ENCODE assay signal across 2 cellular contexts in the genomic region with DNA sequence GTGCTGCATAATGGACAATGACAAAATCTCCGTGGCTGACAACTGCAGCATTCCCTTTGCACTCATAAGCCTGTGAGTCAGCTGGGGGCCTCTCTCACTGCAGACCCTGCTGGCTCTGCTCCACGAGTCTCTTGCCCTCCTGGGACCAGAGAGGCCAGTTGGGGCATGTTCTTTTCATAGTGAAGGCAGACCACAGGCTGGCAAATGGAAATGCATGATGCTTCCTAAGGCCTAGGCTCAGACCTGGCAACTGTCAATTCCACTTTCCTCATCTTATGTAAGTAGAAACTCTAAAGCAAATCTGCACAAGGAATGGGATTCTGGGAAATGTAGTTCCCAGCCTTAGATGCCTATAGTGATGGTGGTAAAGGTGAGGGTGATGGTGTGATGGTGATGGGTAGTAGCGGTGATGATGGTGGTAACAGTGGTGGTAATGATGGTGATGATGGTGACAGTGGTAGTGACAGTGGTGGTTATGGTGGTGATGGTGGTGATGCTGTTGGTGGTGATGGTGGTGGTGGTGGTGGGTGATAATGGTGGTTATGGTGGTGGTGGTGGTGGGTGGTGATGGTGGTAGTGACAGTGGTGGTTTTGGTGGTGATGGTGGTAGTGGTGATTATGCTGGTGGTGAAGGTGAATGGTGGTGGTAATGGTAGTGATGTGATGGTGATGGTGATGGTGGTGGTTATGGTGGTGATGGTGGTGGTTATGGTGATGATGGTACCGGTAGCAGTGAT.
TF ChIP-seq lines count a peak whose summit lies in the region.

No MANE protein-coding gene starts in this region.

TF ChIP-seq in IMR-90, 13 proteins besides CTCF, POLR2A, EP300 and RAD21 (continued from another document):
- TF ChIP-seq CEBPB (IDR thresholded peaks at IDR 0.05; ENCODE audit: low read depth, low read length) (no peak), BHLHE40 (IDR thresholded peaks at IDR 0.05; ENCODE audit: low read depth, low read length) (no peak), MAFK (IDR thresholded peaks at IDR 0.05; ENCODE audit: low read depth, low read length) (no peak), NFE2L2 (IDR thresholded peaks at IDR 0.05; ENCODE audit: low read depth, low read length) (no peak), RCOR1 (IDR thresholded peaks at IDR 0.05; ENCODE audit: insufficient replicate concordance, low read length) (no peak), RFX5 (IDR thresholded peaks at IDR 0.05; ENCODE audit: low read depth, low read length) (no peak), MXI1 (IDR thresholded peaks at IDR 0.05; ENCODE audit: borderline replicate concordance, low read depth, low read length) (no peak)
- TF ChIP-seq, protein P1, sequence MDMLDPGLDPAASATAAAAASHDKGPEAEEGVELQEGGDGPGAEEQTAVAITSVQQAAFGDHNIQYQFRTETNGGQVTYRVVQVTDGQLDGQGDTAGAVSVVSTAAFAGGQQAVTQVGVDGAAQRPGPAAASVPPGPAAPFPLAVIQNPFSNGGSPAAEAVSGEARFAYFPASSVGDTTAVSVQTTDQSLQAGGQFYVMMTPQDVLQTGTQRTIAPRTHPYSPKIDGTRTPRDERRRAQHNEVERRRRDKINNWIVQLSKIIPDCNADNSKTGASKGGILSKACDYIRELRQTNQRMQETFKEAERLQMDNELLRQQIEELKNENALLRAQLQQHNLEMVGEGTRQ (IDR thresholded peaks at IDR 0.05; ENCODE audit: low read depth, low read length), result no peak
TF ChIP-seq in IMR-90: peak in this region for 0.

TF ChIP-seq in SK-N-SH treated with all-trans-retinoic acid at 6 μM for 48 hours, 23 proteins besides CTCF, POLR2A, EP300 and RAD21 (continued from another document):
- TF ChIP-seq, protein P2, sequence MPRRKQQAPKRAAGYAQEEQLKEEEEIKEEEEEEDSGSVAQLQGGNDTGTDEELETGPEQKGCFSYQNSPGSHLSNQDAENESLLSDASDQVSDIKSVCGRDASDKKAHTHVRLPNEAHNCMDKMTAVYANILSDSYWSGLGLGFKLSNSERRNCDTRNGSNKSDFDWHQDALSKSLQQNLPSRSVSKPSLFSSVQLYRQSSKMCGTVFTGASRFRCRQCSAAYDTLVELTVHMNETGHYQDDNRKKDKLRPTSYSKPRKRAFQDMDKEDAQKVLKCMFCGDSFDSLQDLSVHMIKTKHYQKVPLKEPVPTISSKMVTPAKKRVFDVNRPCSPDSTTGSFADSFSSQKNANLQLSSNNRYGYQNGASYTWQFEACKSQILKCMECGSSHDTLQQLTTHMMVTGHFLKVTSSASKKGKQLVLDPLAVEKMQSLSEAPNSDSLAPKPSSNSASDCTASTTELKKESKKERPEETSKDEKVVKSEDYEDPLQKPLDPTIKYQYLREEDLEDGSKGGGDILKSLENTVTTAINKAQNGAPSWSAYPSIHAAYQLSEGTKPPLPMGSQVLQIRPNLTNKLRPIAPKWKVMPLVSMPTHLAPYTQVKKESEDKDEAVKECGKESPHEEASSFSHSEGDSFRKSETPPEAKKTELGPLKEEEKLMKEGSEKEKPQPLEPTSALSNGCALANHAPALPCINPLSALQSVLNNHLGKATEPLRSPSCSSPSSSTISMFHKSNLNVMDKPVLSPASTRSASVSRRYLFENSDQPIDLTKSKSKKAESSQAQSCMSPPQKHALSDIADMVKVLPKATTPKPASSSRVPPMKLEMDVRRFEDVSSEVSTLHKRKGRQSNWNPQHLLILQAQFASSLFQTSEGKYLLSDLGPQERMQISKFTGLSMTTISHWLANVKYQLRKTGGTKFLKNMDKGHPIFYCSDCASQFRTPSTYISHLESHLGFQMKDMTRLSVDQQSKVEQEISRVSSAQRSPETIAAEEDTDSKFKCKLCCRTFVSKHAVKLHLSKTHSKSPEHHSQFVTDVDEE (CRISPR knock-in tag; IDR thresholded peaks at IDR 0.05), result no peak
- no peak for TF ChIP-seq PATZ1 (CRISPR knock-in tag; IDR thresholded peaks at IDR 0.05; ENCODE audit: borderline replicate concordance)
- TF ChIP-seq ZFP30 (CRISPR knock-in tag; IDR thresholded peaks at IDR 0.05), result no peak
